In the genomic region with DNA sequence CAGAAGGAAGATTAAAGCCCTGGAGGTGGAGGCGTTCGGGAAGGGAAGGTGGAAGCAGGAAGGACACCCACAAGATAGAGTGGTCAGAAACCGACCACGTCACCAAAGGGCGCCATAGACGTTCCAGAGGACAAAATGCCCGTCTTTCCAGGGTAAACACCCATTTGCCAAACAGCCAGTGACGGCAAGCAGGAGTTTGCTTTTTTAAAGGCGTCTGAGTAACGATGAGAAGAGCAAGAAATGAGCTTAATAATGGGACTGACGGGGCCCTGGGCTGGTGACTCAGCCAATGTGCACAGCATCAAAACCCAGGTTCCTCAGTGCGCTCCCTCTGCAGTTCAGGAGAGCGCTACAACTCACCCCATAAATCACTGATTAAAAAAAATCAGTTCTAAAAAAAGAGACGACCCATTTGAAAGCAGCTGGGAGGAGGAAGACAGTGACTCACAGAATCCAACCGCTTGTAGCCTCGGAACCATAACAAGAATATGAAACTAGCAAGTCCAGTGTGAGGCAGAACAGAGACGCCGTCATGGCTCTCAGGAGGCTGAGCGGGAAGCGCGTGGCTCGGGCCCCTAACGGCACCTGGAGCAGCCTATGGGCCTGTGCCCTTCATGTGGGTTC, we compare ENCODE assay signal across 12 cellular contexts. TPM values are rescaled to one million over a fixed set of nuclear protein-coding genes. Genes with fewer than 3 reads are reported as not detected.
DNase-seq lines count a peak whose midpoint lies in the region; ATAC-seq and TF ChIP-seq lines count a peak whose summit lies in the region.
"Had no signal": no experiment of that assay in that cellular context is flagged by ENCODE, and none has a peak within 500 bp of the region (broad histone marks: within the 10 kb centered on the region; RNA-seq: fewer than 3 reads in every experiment).

No MANE protein-coding gene starts in this region.

- WGBS in mammary epithelial cell (ENCODE audit: low coverage, missing lambda C conversion rate), result 89% methylated on average over 18 of the region's 23 CpGs

- DNase-seq in MCF 10A (ENCODE audit: unreplicated experiment), result peak; percentile 20
- DNase-seq in mammary epithelial cell, result no peak
- DNase-seq in chondrocyte (ENCODE audit: low spot score), result peak; percentile 64
- no peak for DNase-seq in NCI-H1694 treated with DMSO at 0.1 percent for 48 hours (lab: John Stamatoyannopoulos, UW)
- DNase-seq in T-helper 2 cell, result no peak
- DNase-seq: BE2C, left ventricle myocardium inferior had no signal

- no TSS peak for BruUV-seq in MCF 10A (replicated peaks; lab: Mats Ljungman, UMichigan)
- BruUV-seq in mammary epithelial cell (replicated peaks; lab: Mats Ljungman, UMichigan), result no TSS peak

- in situ Hi-C loops in mammary epithelial cell (cut with MboI; ENCODE audit: low sequenced_read_pairs in 2 of 2), result no loop called here

- H3K27me3 Mint-ChIP-seq in MCF 10A (ENCODE audit: insufficient read depth, unreplicated experiment) (peaks cover 14% of the 10 kb centered on the region), chondrocyte (ENCODE audit: low read depth) (no peaks in the 10 kb centered on the region)

- no peak overlapping the region for H3K27ac Mint-ChIP-seq in MCF 10A (ENCODE audit: low read depth, unreplicated experiment)
- H3K27ac Mint-ChIP-seq in chondrocyte (ENCODE audit: unreplicated experiment), result peak overlapping the region; percentile 76
- H3K27ac Mint-ChIP-seq: activated naive CD4-positive, alpha-beta T cell treated with anti-CD3 and anti-CD28 coated beads, Interleukin-2, amount 50 U/mL, for 72 hours had no signal

- no peak overlapping the region for H3K27ac ChIP-seq in mammary epithelial cell (ENCODE audit: insufficient read depth, low read depth, low read length)
- peak overlapping the region; percentile 78 for H3K27ac ChIP-seq in muscle layer of duodenum (ENCODE audit: low read length)
- H3K27ac ChIP-seq: left ventricle myocardium inferior had no signal

- H3K4me1 Mint-ChIP-seq in MCF 10A (ENCODE audit: insufficient read depth, unreplicated experiment) (no peaks in the 10 kb centered on the region), chondrocyte (ENCODE audit: low read depth) (peaks cover 71% of the 10 kb centered on the region)

- H3K9ac ChIP-seq in mammary epithelial cell (ENCODE audit: insufficient read depth, low read length), result no peak overlapping the region

- H3K36me3 Mint-ChIP-seq in MCF 10A (ENCODE audit: insufficient read depth, unreplicated experiment), result no peaks in the 10 kb centered on the region
- no peaks in the 10 kb centered on the region for H3K36me3 Mint-ChIP-seq in chondrocyte (ENCODE audit: low read depth)
- H3K36me3 Mint-ChIP-seq: activated naive CD4-positive, alpha-beta T cell treated with anti-CD3 and anti-CD28 coated beads, Interleukin-2, amount 50 U/mL, for 72 hours; IgD-negative memory B cell had no signal

- H3K4me1 ChIP-seq in mammary epithelial cell (ENCODE audit: insufficient read depth, low read length) (no peaks in the 10 kb centered on the region), muscle layer of duodenum (ENCODE audit: control insufficient read depth in 1 of 2, insufficient read depth in 2 of 2, low read length in 2 of 2) (peaks cover 5 to 42% of the 10 kb centered on the region in 2 donors)
- H3K4me1 ChIP-seq: BE2C had no signal

- no peaks in the 10 kb centered on the region for H3K9me3 Mint-ChIP-seq in MCF 10A (ENCODE audit: unreplicated experiment)
- no peaks in the 10 kb centered on the region for H3K9me3 Mint-ChIP-seq in chondrocyte (ENCODE audit: low read depth)
- H3K9me3 Mint-ChIP-seq: activated naive CD4-positive, alpha-beta T cell treated with anti-CD3 and anti-CD28 coated beads, Interleukin-2, amount 50 U/mL, for 72 hours; IgD-negative memory B cell had no signal

- CTCF ChIA-PET in MCF 10A (lab: Yijun Ruan, JAX) (no interaction called here), mammary epithelial cell (lab: Charles Lee; ENCODE audit: low non-redundant PET) (no interaction called here)

- H2AFZ ChIP-seq in mammary epithelial cell (ENCODE audit: low read depth, low read length), result no peak overlapping the region

- H3K36me3 ChIP-seq in mammary epithelial cell (ENCODE audit: insufficient read depth, low read length) (no peaks in the 10 kb centered on the region), muscle layer of duodenum (ENCODE audit: control insufficient read depth in 1 of 2, insufficient read depth in 2 of 2, low read length in 2 of 2) (no peaks in the 10 kb centered on the region)
- H3K36me3 ChIP-seq: BE2C, left ventricle myocardium inferior had no signal

- POLR2A ChIA-PET in MCF 10A (lab: Yijun Ruan, JAX), result no interaction called here

- no peaks in the 10 kb centered on the region for H3K79me2 ChIP-seq in mammary epithelial cell (ENCODE audit: insufficient read depth, low read length)

- no peak overlapping the region for H3K4me3 Mint-ChIP-seq in MCF 10A (ENCODE audit: unreplicated experiment)
- H3K4me3 Mint-ChIP-seq in chondrocyte (ENCODE audit: unreplicated experiment), result peak overlapping the region; percentile 50

- H4K20me1 ChIP-seq in mammary epithelial cell (ENCODE audit: insufficient read depth, low read length), result no peaks in the 10 kb centered on the region

- intact Hi-C loops in MCF 10A (cut with micrococcal nuclease), result no loop called here
- intact Hi-C loops in mammary epithelial cell (cut with micrococcal nuclease), result no loop called here

- H3K27me3 ChIP-seq in mammary epithelial cell (ENCODE audit: insufficient read depth, low read length) (no peaks in the 10 kb centered on the region), muscle layer of duodenum (ENCODE audit: low read depth, low read length) (no peaks in the 10 kb centered on the region)
- H3K27me3 ChIP-seq: BE2C had no signal

- H3K9me3 ChIP-seq in mammary epithelial cell (replicated peaks; ENCODE audit: insufficient read depth, low read length) (peaks cover 27% of the 10 kb centered on the region), muscle layer of duodenum (ENCODE audit: control insufficient read depth in 1 of 2, low read length in 2 of 2) (no peaks in the 10 kb centered on the region)
- H3K9me3 ChIP-seq: BE2C had no signal

- no peak for ATAC-seq in GM21360 (IDR thresholded peaks at IDR 0.05; ENCODE audit: unreplicated experiment)
- ATAC-seq in HG03159 (IDR thresholded peaks at IDR 0.05; ENCODE audit: unreplicated experiment), result no peak

- no peak overlapping the region for H3K4me2 ChIP-seq in mammary epithelial cell (ENCODE audit: insufficient read depth, low read depth, low read length)

- dilution Hi-C loops in mammary epithelial cell (cut with HindIII; ENCODE audit: low sequenced_read_pairs), result no loop called here

- TF ChIP-seq CTCF in MCF 10A (IDR thresholded peaks at IDR 0.05; ENCODE audit: unreplicated experiment), result no peak
- TF ChIP-seq CTCF in mammary epithelial cell (conservative IDR thresholded peaks at IDR 0.05 in 1 of 2, IDR thresholded peaks at IDR 0.05 in 1 of 2; ENCODE audit: extremely low read depth in 1 of 2, insufficient read depth in 1 of 2, low read depth in 1 of 2, low read length in 2 of 2), result no peak
- TF ChIP-seq CTCF in chondrocyte (IDR thresholded peaks at IDR 0.05), result peak; percentile 43

- no peak overlapping the region for H3K4me3 ChIP-seq in mammary epithelial cell (replicated peaks in 1 of 3; ENCODE audit: insufficient read depth in 1 of 3, low read depth in 2 of 3, low read length in 3 of 3)
- H3K4me3 ChIP-seq in muscle layer of duodenum (ENCODE audit: low read depth in 1 of 2, low read length in 2 of 2), result peak overlapping the region in 1 of 2 donors; percentile 45
- H3K4me3 ChIP-seq: left ventricle myocardium inferior had no signal

RNA-seq across cellular contexts. Expression of a gene that starts 5.9 kb away (rescaled TPM):
- total RNA-seq in MCF 10A (2022) (0.34 and 0.37 TPM in 2 replicates), mammary epithelial cell (1 to 10 TPM; 7.1 to 7.3 TPM), chondrocyte (47.9 to 91.0 TPM (median 48.3 TPM) in 3 replicates)
- polyA plus RNA-seq in mammary epithelial cell, result 0.10 TPM
- not detected for polyA minus RNA-seq in mammary epithelial cell

Comparison
In these comparisons a context has a peak if more than half of its experiments do, and no peak if none do; other contexts are left out.
1. DNase-seq: peak in MCF 10A (single experiment) and chondrocyte (single experiment); none in mammary epithelial cell (single experiment), NCI-H1694 treated with DMSO at 0.1 percent for 48 hours (single experiment) and T-helper 2 cell (0 of 5).